24 cellular contexts compared by ENCODE assay signal in the genomic region with DNA sequence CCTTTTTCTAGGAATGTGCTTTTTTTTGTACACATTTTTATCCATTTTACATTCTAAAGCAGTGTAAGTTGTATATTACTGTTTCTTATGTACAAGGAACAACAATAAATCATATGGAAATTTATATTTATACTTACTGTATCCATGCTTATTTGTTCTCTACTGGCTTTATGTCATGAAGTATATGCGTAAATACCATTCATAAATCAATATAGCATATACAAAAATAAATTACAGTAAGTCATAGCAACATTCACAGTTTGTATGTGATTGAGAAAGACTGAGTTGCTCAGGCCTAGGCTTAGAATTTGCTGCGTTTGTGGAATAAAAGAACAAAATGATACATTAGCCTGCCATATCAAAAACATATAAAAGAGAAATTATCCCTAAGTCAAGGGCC. TPM values are rescaled to one million over a fixed set of nuclear protein-coding genes. Genes with fewer than 3 reads are reported as not detected.
DNase-seq lines count a peak whose midpoint lies in the region; ATAC-seq and TF ChIP-seq lines count a peak whose summit lies in the region.
"Had no signal": no experiment of that assay in that cellular context is flagged by ENCODE, and none has a peak within 500 bp of the region (broad histone marks: within the 10 kb centered on the region; RNA-seq: fewer than 3 reads in every experiment).

No MANE protein-coding gene starts in this region.

- ATAC-seq in PC-3 (no peak), sciatic nerve (peak; percentile 1)
- ATAC-seq in natural killer cell treated with Interleukin-12 subunit alpha and Interleukin-12 subunit beta and Interleukin-15 and Interleukin-18, amount 100 ng/mL, for 72 hours: no peak
- ATAC-seq in effector memory CD8-positive, alpha-beta T cell (replicated peaks): no peak
- ATAC-seq: HepG2, Panc1 had no signal

- peaks cover 52% of the 10 kb centered on the region for H3K36me3 ChIP-seq in PC-3 (ENCODE audit: low read depth, low read length)

- no peak for TF ChIP-seq CTCF in PC-3 (conservative IDR thresholded peaks at IDR 0.05; ENCODE audit: low read depth, low read length)

- peak; percentile 8 for DNase-seq in PC-3
- DNase-seq in epithelial cell of prostate (ENCODE audit: low read depth, low spot score): no peak
- DNase-seq in sciatic nerve (ENCODE audit: low spot score): no peak
- DNase-seq in natural killer cell treated with Interleukin-12 subunit alpha and Interleukin-12 subunit beta and Interleukin-15 and Interleukin-18, amount 100 ng/mL, for 72 hours (ENCODE audit: low spot score): no peak
- DNase-seq in effector memory CD8-positive, alpha-beta T cell: no peak
- no peak for DNase-seq in iPS-NIHi7 (ENCODE audit: extremely low spot score)
- DNase-seq in 8988T: no peak
- DNase-seq: Calu3; CD8-positive, alpha-beta memory T cell; DMS79 treated with DMSO at 0.1 percent for 48 hours; GF-D8; Karpas-422; NCI-H1105; NCI-H2029 treated with DMSO at 0.1 percent for 48 hours; NCI-H446 treated with DMSO at 0.1 percent for 48 hours; NCI-H526 treated with DMSO at 0.1 percent for 48 hours; SIG-M5; SW 1271 had no signal

- no peaks in the 10 kb centered on the region for H3K79me2 ChIP-seq in PC-3 (ENCODE audit: low read length)

- H3K27ac ChIP-seq in PC-3 (ENCODE audit: low read length) (no peak overlapping the region), epithelial cell of prostate (peak overlapping the region; percentile 95)
- H3K27ac ChIP-seq: RWPE1, SK-N-MC had no signal

- intact Hi-C loops in PC-3 (cut with micrococcal nuclease) (no loop called here), sciatic nerve (cut with DNase I) (no loop called here)

- no peaks in the 10 kb centered on the region for H3K9me3 ChIP-seq in PC-3 (ENCODE audit: low read length)

- CTCF ChIA-PET in PC-3 (lab: Charles Lee): no interaction called here

- POLR2A ChIA-PET in PC-3 (lab: Charles Lee; ENCODE audit: unreplicated experiment): no interaction called here

- H3K9me3 Mint-ChIP-seq in natural killer cell treated with Interleukin-12 subunit alpha and Interleukin-12 subunit beta and Interleukin-15 and Interleukin-18, amount 100 ng/mL, for 72 hours: no peaks in the 10 kb centered on the region
- no peaks in the 10 kb centered on the region for H3K9me3 Mint-ChIP-seq in effector memory CD8-positive, alpha-beta T cell
- H3K9me3 Mint-ChIP-seq: CD14-positive monocyte; CD8-positive, alpha-beta memory T cell had no signal

- no peak overlapping the region for H3K4me3 Mint-ChIP-seq in natural killer cell treated with Interleukin-12 subunit alpha and Interleukin-12 subunit beta and Interleukin-15 and Interleukin-18, amount 100 ng/mL, for 72 hours
- no peak overlapping the region for H3K4me3 Mint-ChIP-seq in effector memory CD8-positive, alpha-beta T cell
- H3K4me3 Mint-ChIP-seq: B cell; CD14-positive monocyte; CD8-positive, alpha-beta memory T cell had no signal

- H2AFZ ChIP-seq in PC-3 (ENCODE audit: low read length): no peak overlapping the region

- H3K27ac Mint-ChIP-seq in natural killer cell treated with Interleukin-12 subunit alpha and Interleukin-12 subunit beta and Interleukin-15 and Interleukin-18, amount 100 ng/mL, for 72 hours: no peak overlapping the region
- no peak overlapping the region for H3K27ac Mint-ChIP-seq in effector memory CD8-positive, alpha-beta T cell
- H3K27ac Mint-ChIP-seq: B cell; CD14-positive monocyte; CD8-positive, alpha-beta memory T cell had no signal

- no peaks in the 10 kb centered on the region for H3K9me2 ChIP-seq in PC-3 (replicated peaks; ENCODE audit: low read length)

- no peak overlapping the region for H3K4me3 ChIP-seq in PC-3 (ENCODE audit: low read length)
- H3K4me3 ChIP-seq: SK-N-MC had no signal

- peaks cover 28% of the 10 kb centered on the region for H3K4me1 ChIP-seq in PC-3 (ENCODE audit: insufficient read depth, low read length)

- H3K4me2 ChIP-seq in PC-3 (ENCODE audit: low read length): no peak overlapping the region

- H3K27me3 Mint-ChIP-seq in natural killer cell treated with Interleukin-12 subunit alpha and Interleukin-12 subunit beta and Interleukin-15 and Interleukin-18, amount 100 ng/mL, for 72 hours: no peaks in the 10 kb centered on the region
- H3K27me3 Mint-ChIP-seq in effector memory CD8-positive, alpha-beta T cell: no peaks in the 10 kb centered on the region
- H3K27me3 Mint-ChIP-seq: CD8-positive, alpha-beta memory T cell had no signal

- no peak overlapping the region for H3K9ac ChIP-seq in PC-3 (ENCODE audit: low read length)

- BruUV-seq in PC-3 (replicated peaks; lab: Mats Ljungman, UMichigan): no TSS peak

- H3F3A ChIP-seq in PC-3 (ENCODE audit: low read length, unreplicated experiment): peaks cover 39% of the 10 kb centered on the region

- H3K27me3 ChIP-seq in PC-3 (ENCODE audit: low read length): no peaks in the 10 kb centered on the region

- H3K36me3 Mint-ChIP-seq in natural killer cell treated with Interleukin-12 subunit alpha and Interleukin-12 subunit beta and Interleukin-15 and Interleukin-18, amount 100 ng/mL, for 72 hours: no peaks in the 10 kb centered on the region
- H3K36me3 Mint-ChIP-seq in effector memory CD8-positive, alpha-beta T cell (ENCODE audit: insufficient read depth): no peaks in the 10 kb centered on the region

- peaks cover 8 to 10% of the 10 kb centered on the region in 2 donors for H3K4me1 Mint-ChIP-seq in natural killer cell treated with Interleukin-12 subunit alpha and Interleukin-12 subunit beta and Interleukin-15 and Interleukin-18, amount 100 ng/mL, for 72 hours (ENCODE audit: low read depth in 2 of 2)
- H3K4me1 Mint-ChIP-seq in effector memory CD8-positive, alpha-beta T cell (ENCODE audit: low read depth in 2 of 2): peaks cover 6 to 14% of the 10 kb centered on the region in 2 donors
- H3K4me1 Mint-ChIP-seq: B cell, CD14-positive monocyte had no signal

- peaks cover 16% of the 10 kb centered on the region for H4K20me1 ChIP-seq in PC-3 (ENCODE audit: low read length)

RNA-seq across cellular contexts. Expression of a gene that starts 16.5 kb away (rescaled TPM):
- total RNA-seq in PC-3 (2014; rRNA removed): 305 and 374 TPM in 2 replicates
- 1,018 TPM for total RNA-seq in sciatic nerve
- under 1 TPM; 0.31 to 0.38 TPM for total RNA-seq in natural killer cell treated with Interleukin-12 subunit alpha and Interleukin-12 subunit beta and Interleukin-15 and Interleukin-18, amount 100 ng/mL, for 72 hours

Comparison
In these comparisons a context has a peak if more than half of its experiments do, and no peak if none do; other contexts are left out.
1. RNA of a gene that starts 16.5 kb away (total RNA-seq): 1,018 TPM in sciatic nerve (single experiment) and 305 to 374 TPM in PC-3; 0.31 to 0.38 TPM in natural killer cell treated with Interleukin-12 subunit alpha and Interleukin-12 subunit beta and Interleukin-15 and Interleukin-18, amount 100 ng/mL, for 72 hours; every median in the first group is over 100 times any median in the second.